In the genomic region with DNA sequence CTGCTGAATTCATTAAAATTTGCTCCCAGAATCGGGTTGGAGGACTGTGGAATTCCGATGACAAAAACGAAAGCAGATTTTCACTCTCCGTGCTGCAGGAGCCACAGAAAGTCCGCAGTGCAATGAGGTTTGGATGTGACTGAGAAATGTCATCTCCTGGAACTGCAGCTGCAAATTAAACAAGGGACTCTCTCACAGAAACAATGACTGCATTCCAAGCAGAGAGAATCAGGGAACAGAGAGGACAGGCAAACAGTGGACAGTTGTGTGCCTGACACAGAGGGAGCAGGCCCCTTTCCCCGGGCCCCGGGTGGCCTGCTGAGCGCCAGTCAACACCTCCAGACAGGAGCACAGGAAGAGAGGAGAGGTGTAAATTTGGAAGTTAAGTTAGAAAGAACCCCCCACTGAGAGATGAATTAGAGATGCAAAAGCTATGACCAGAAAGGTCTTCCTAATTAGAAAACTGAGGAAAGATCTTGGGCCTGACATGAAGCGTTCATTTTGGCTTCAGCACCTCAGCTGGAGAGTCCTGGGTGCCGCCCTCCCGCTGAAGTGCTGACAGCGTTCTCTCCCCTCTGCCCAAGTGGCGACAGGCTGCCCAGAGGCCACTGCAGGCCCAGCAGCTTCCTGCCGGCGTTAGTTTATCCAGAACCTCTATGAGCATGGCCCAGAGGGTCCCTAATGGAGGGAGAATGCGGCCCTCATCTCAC, we compare ENCODE assay signal across 12 cellular contexts.
DNase-seq lines count a peak whose midpoint lies in the region; ATAC-seq, FAIRE-seq and TF ChIP-seq lines count a peak whose summit lies in the region.
"Had no signal": no experiment of that assay in that cellular context is flagged by ENCODE, and none has a peak within 500 bp of the region (broad histone marks: within the 10 kb centered on the region; RNA-seq: fewer than 3 reads in every experiment).

No MANE protein-coding gene starts in this region.

- TF ChIP-seq POLR2A in HepG2 (IDR thresholded peaks at IDR 0.05; ENCODE audit: insufficient read depth in 1 of 2, low read depth in 2 of 2, low read length in 2 of 2): no peak
- TF ChIP-seq POLR2A in right lobe of liver (IDR thresholded peaks at IDR 0.05): no peak

- H3K27me3 ChIP-seq in HepG2 (ENCODE audit: control insufficient read depth in 1 of 2, insufficient read depth in 2 of 2, low read length in 2 of 2) (no peaks in the 10 kb centered on the region; a peak in 1 of 5 replicates), right lobe of liver (no peaks in the 10 kb centered on the region), neural cell (ENCODE audit: insufficient read depth, low read depth, low read length) (no peaks in the 10 kb centered on the region)

- H3K9me2 ChIP-seq in neural cell (ENCODE audit: insufficient read depth, low read length): no peaks in the 10 kb centered on the region

- no peaks in the 10 kb centered on the region for H3F3A ChIP-seq in neural cell (ENCODE audit: insufficient read depth, low read length, poor library complexity, severe bottlenecking)

- no peak overlapping the region for H3K27ac ChIP-seq in HepG2 (ENCODE audit: extremely low read length, insufficient read depth, low read length)
- H3K27ac ChIP-seq in right lobe of liver: no peak overlapping the region
- H3K27ac ChIP-seq in neural cell (ENCODE audit: low read length): peak overlapping the region; percentile 18

- no peak for TF ChIP-seq EP300 in HepG2 (IDR thresholded peaks at IDR 0.05; ENCODE audit: low read depth in 2 of 2, low read length in 2 of 2)
- no peak for TF ChIP-seq EP300 in HepG2 (CRISPR knock-in tag; IDR thresholded peaks at IDR 0.05; ENCODE audit: borderline replicate concordance)
- no peak for TF ChIP-seq EP300 in neural cell (conservative IDR thresholded peaks at IDR 0.05; ENCODE audit: poor library complexity, severe bottlenecking)

- H3K4me2 ChIP-seq in HepG2 (ENCODE audit: low read depth, low read length): peak overlapping the region; percentile 62
- no peak overlapping the region for H3K4me2 ChIP-seq in neural cell (ENCODE audit: low read length)

- in situ Hi-C loops in HepG2 (cut with HindIII; ENCODE audit: extremely low pct_ligation_motif_present, low pct_unique_long_range_greater_than_20kb): no loop called here

- TF ChIP-seq RAD21 in HepG2 (CRISPR knock-in tag; IDR thresholded peaks at IDR 0.05): no peak
- TF ChIP-seq RAD21 in neural cell (conservative IDR thresholded peaks at IDR 0.05): no peak

- no peaks in the 10 kb centered on the region for H4K20me1 ChIP-seq in HepG2 (ENCODE audit: insufficient read depth, low read length)
- H4K20me1 ChIP-seq in neural cell (ENCODE audit: insufficient read depth): no peaks in the 10 kb centered on the region

- H3K79me2 ChIP-seq in HepG2 (ENCODE audit: insufficient read depth, low read length) (no peaks in the 10 kb centered on the region), neural cell (replicated peaks; ENCODE audit: insufficient read depth, low read length) (no peaks in the 10 kb centered on the region)

- H3K36me3 ChIP-seq in HepG2 (replicated peaks in 1 of 2; ENCODE audit: control insufficient read depth in 1 of 2, insufficient read depth in 2 of 2, low read length in 2 of 2) (no peaks in the 10 kb centered on the region), right lobe of liver (no peaks in the 10 kb centered on the region), neural cell (ENCODE audit: insufficient read depth, low read length) (no peaks in the 10 kb centered on the region)

- BruUV-seq in HepG2 (replicated peaks; lab: Mats Ljungman, UMichigan): no TSS peak

- CTCF ChIA-PET in HepG2 (lab: Yijun Ruan, JAX; ENCODE audit: low intra/inter-chr PET ratio, low total read pairs): no interaction called here

- no peaks in the 10 kb centered on the region for H3K4me1 ChIP-seq in HepG2 (ENCODE audit: insufficient read depth, low read length)
- no peaks in the 10 kb centered on the region for H3K4me1 ChIP-seq in right lobe of liver

- no peak overlapping the region for H2AFZ ChIP-seq in HepG2 (ENCODE audit: low read length)
- H2AFZ ChIP-seq in neural cell (ENCODE audit: low read depth, low read length): no peak overlapping the region

- 11% methylated on average over 9 of the region's 16 CpGs for WGBS in HepG2 (ENCODE audit: low lambda C conversion rate)
- 45% methylated on average over 10 of the region's 16 CpGs for WGBS in right lobe of liver (ENCODE audit: insufficient coverage, low coverage, low lambda C conversion rate, missing lambda C conversion rate)

- ATAC-seq in HepG2 (peak; percentile 68), right lobe of liver (no peak), GM19351 (IDR thresholded peaks at IDR 0.05; ENCODE audit: unreplicated experiment) (no peak), GM19023 (IDR thresholded peaks at IDR 0.05; ENCODE audit: unreplicated experiment) (no peak)

- FAIRE-seq in HepG2 (lab: Jason Lieb, UNC): no peak
- FAIRE-seq: islet of Langerhans had no signal

- POLR2A ChIA-PET in HepG2 (lab: Yijun Ruan, JAX): no interaction called here

- H3K4me3 ChIP-seq in HepG2 (replicated peaks in 1 of 3; ENCODE audit: insufficient read depth in 1 of 3, low read depth in 2 of 3, low read length in 3 of 3): peak overlapping the region in 2 of 3 experiments; percentile 6 to 31; a peak in 3 of 6 replicates
- H3K4me3 ChIP-seq in right lobe of liver: no peak overlapping the region
- peak overlapping the region; percentile 52 for H3K4me3 ChIP-seq in fibroblast of the aortic adventitia (ENCODE audit: low read depth, low read length)
- H3K4me3 ChIP-seq in neural cell (ENCODE audit: low read length): peak overlapping the region; percentile 25

- no peak for TF ChIP-seq CTCF in HepG2 (CRISPR knock-in tag; IDR thresholded peaks at IDR 0.05)
- TF ChIP-seq CTCF in right lobe of liver (IDR thresholded peaks at IDR 0.05): no peak
- TF ChIP-seq CTCF in fibroblast of the aortic adventitia (IDR thresholded peaks at IDR 0.05; ENCODE audit: insufficient read depth, low read length): no peak
- no peak for TF ChIP-seq CTCF in neural cell (IDR thresholded peaks at IDR 0.05; ENCODE audit: poor library complexity, severe bottlenecking)

- H3K9me3 ChIP-seq in HepG2 (ENCODE audit: low read length) (no peaks in the 10 kb centered on the region), right lobe of liver (no peaks in the 10 kb centered on the region), neural cell (ENCODE audit: low read length) (no peaks in the 10 kb centered on the region)

- DNase-seq in HepG2 (ENCODE audit: low spot score) (no peak), right lobe of liver (no peak), fibroblast of the aortic adventitia (ENCODE audit: low read depth) (peak; percentile 23), OCI-M1 (lab: John Stamatoyannopoulos, UW) (no peak), NCI-H748 (lab: John Stamatoyannopoulos, UW; ENCODE audit: unreplicated experiment) (no peak)
- DNase-seq: activated CD4-positive, alpha-beta memory T cell treated with anti-CD3 and anti-CD28 coated beads, Interleukin-2, amount 10 ng/mL, durations not matched to agents 7 days and 5 days; central memory CD4-positive, alpha-beta T cell; NCI-H226 had no signal

- intact Hi-C loops in HepG2 (cut with micrococcal nuclease; ENCODE audit: unreplicated experiment): no loop called here
- intact Hi-C loops in right lobe of liver (cut with DNase I): no loop called here

- H3K9ac ChIP-seq in HepG2 (ENCODE audit: insufficient read depth, low read depth, low read length) (no peak overlapping the region), neural cell (ENCODE audit: low read length) (peak overlapping the region; percentile 2)

TF ChIP-seq in HepG2, 621 proteins besides CTCF, POLR2A, EP300 and RAD21 (continues in another document):
- TF ChIP-seq ZNF343 (CRISPR knock-in tag; IDR thresholded peaks at IDR 0.05): no peak
- TF ChIP-seq TEAD3 (CRISPR knock-in tag; optimal IDR thresholded peaks at IDR 0.05; ENCODE audit: borderline replicate concordance): peak; percentile 19
- TF ChIP-seq SOX13 (IDR thresholded peaks at IDR 0.05): no peak
- TF ChIP-seq SOX13 (CRISPR knock-in tag; conservative IDR thresholded peaks at IDR 0.05 in 1 of 2, IDR thresholded peaks at IDR 0.05 in 1 of 2): 0 out of 4 replicates have a peak, but pooled peaks of 1 of the 2 experiments have one; percentile 7
- TF ChIP-seq, protein P1, sequence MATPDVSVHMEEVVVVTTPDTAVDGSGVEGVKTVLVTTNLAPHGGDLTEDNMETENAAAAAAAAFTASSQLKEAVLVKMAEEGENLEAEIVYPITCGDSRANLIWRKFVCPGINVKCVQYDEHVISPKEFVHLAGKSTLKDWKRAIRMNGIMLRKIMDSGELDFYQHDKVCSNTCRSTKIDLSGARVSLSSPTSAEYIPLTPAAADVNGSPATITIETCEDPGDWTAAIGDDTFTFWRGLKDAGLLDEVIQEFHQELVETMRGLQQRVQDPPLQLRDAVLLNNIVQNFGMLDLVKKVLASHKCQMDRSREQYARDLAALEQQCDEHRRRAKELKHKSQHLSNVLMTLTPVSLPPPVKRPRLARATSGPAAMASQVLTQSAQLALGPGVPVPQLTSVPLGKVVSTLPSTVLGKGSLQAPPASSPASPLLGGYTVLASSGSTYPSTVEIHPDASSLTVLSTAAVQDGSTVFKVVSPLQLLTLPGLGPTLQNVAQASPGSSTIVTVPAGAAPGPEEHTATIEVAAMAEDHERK (CRISPR knock-in tag; IDR thresholded peaks at IDR 0.05; ENCODE audit: low read depth): no peak
- no peak for TF ChIP-seq ZNF160 (CRISPR knock-in tag; IDR thresholded peaks at IDR 0.05)
- no peak for TF ChIP-seq ARNT2 (CRISPR knock-in tag; IDR thresholded peaks at IDR 0.05; ENCODE audit: low read depth)

TF ChIP-seq in neural cell, 6 proteins besides CTCF, POLR2A, EP300 and RAD21 (continues in another document):
- no peak for TF ChIP-seq EZH2 (IDR thresholded peaks at IDR 0.05; ENCODE audit: borderline replicate concordance, insufficient read depth, low read length, poor library complexity, severe bottlenecking)

Comparison
In these comparisons a context has a peak if more than half of its experiments do, and no peak if none do; other contexts are left out.
1. H3K4me3 ChIP-seq: peak in HepG2 (2 of 3), fibroblast of the aortic adventitia (single experiment) and neural cell (single experiment); none in right lobe of liver (0 of 3).